In genomic region chr21:35066824-35067223, GRCh38 we compare ENCODE assay signal across 22 cellular contexts.
"Had no signal": no experiment of that assay in that cellular context is flagged by ENCODE, and none has a peak within 500 bp of the region (broad histone marks: within the 10 kb centered on the region; RNA-seq: fewer than 3 reads in every experiment).

No MANE protein-coding gene starts in this region.

- H3K27me3 ChIP-seq: colonic mucosa, foreskin keratinocyte, gastroesophageal sphincter had no signal

- DNase-seq: colonic mucosa; cortex of kidney; effector CD8-positive, alpha-beta T cell; effector memory CD8-positive, alpha-beta T cell; foreskin keratinocyte; glutamatergic neuron; head of caudate nucleus; heart right ventricle; hippocampal formation; kidney; kidney glomerular epithelial cell; left colon; left ventricle myocardium inferior; lower lobe of right lung; mesenchymal stem cell; mucosa of descending colon; naive B cell had no signal

- H3K9me3 Mint-ChIP-seq: dendritic cell treated with granulocyte-macrophage colony-stimulating factor and Interleukin-4, amounts not matched to agents 40 ng/mL and 50 ng/mL, for 4 days; effector memory CD8-positive, alpha-beta T cell; naive B cell had no signal

- H3K36me3 ChIP-seq: colonic mucosa, esophagus muscularis mucosa, gastroesophageal sphincter, heart right ventricle, left ventricle myocardium inferior, lower lobe of right lung had no signal

- H3K4me1 ChIP-seq: colonic mucosa, esophagus muscularis mucosa, gastroesophageal sphincter, heart right ventricle, left ventricle myocardium inferior, lower lobe of right lung had no signal

- H3K4me3 ChIP-seq: colonic mucosa, esophagus muscularis mucosa, gastroesophageal sphincter, heart right ventricle, left ventricle myocardium inferior, lower lobe of right lung, mucosa of descending colon had no signal

- H3K9me3 ChIP-seq: colonic mucosa, esophagus muscularis mucosa, gastroesophageal sphincter, heart right ventricle, left ventricle myocardium inferior, lower lobe of right lung, mucosa of descending colon had no signal

- ATAC-seq: effector memory CD8-positive, alpha-beta T cell; foreskin keratinocyte; gastroesophageal sphincter; heart right ventricle; left colon; left lobe of liver; lower lobe of right lung; mucosa of descending colon had no signal

- H3K36me3 Mint-ChIP-seq: mesothelial cell of epicardium, naive B cell had no signal

- H3K4me3 Mint-ChIP-seq: dendritic cell treated with granulocyte-macrophage colony-stimulating factor and Interleukin-4, amounts not matched to agents 40 ng/mL and 50 ng/mL, for 4 days; effector memory CD8-positive, alpha-beta T cell; mesothelial cell of epicardium; naive B cell had no signal

- H3K27ac ChIP-seq: colonic mucosa, esophagus muscularis mucosa, foreskin keratinocyte, gastroesophageal sphincter, heart right ventricle, left ventricle myocardium inferior, lower lobe of right lung had no signal

- H3K27ac Mint-ChIP-seq: dendritic cell treated with granulocyte-macrophage colony-stimulating factor and Interleukin-4, amounts not matched to agents 40 ng/mL and 50 ng/mL, for 4 days; effector memory CD8-positive, alpha-beta T cell; mesothelial cell of epicardium; naive B cell had no signal
